ENCODE assay signal across 27 cellular contexts in genomic region chr15:56977232-56977631, GRCh38.
"Had no signal": no experiment of that assay in that cellular context is flagged by ENCODE, and none has a peak within 500 bp of the region (broad histone marks: within the 10 kb centered on the region; RNA-seq: fewer than 3 reads in every experiment).

No MANE protein-coding gene starts in this region.

- H3K4me3 Mint-ChIP-seq: activated CD8-positive, alpha-beta T cell treated with anti-CD3 and anti-CD28 coated beads for 36 hours; effector memory CD8-positive, alpha-beta T cell; immature natural killer cell; naive thymus-derived CD8-positive, alpha-beta T cell; stimulated activated effector memory CD8-positive, alpha-beta T cell treated with anti-CD3 and anti-CD28 coated beads, Interleukin-12 subunit alpha, Interleukin-12 subunit beta, amount 100 ng/mL, for 72 hours; stimulated activated naive CD8-positive, alpha-beta T cell treated with anti-CD3 and anti-CD28 coated beads, Interleukin-15, Interleukin-2, amounts not matched to agents 100 ng/mL and 50 ng/mL, for 24 hours; T-helper 17 cell had no signal

- H3K4me3 ChIP-seq: breast epithelium, gastroesophageal sphincter, lower lobe of right lung, sigmoid colon, thoracic aorta had no signal

- H3K36me3 ChIP-seq: breast epithelium, gastroesophageal sphincter, lower lobe of right lung, sigmoid colon, thoracic aorta, WERI-Rb-1 had no signal

- ATAC-seq: activated CD8-positive, alpha-beta T cell treated with anti-CD3 and anti-CD28 coated beads for 36 hours; activated naive CD4-positive, alpha-beta T cell treated with anti-CD3 and anti-CD28 coated beads, Interleukin-2, amount 50 U/mL, for 72 hours; effector memory CD8-positive, alpha-beta T cell; gastroesophageal sphincter; lower lobe of right lung; naive thymus-derived CD8-positive, alpha-beta T cell; stimulated activated effector memory CD8-positive, alpha-beta T cell treated with anti-CD3 and anti-CD28 coated beads, Interleukin-12 subunit alpha, Interleukin-12 subunit beta, amount 100 ng/mL, for 72 hours; T-helper 17 cell had no signal

- DNase-seq: activated CD4-positive, alpha-beta T cell treated with anti-CD3 and anti-CD28 coated beads, Interleukin-2, amount 50 U/mL, for 1 hour; activated CD8-positive, alpha-beta T cell treated with anti-CD3 and anti-CD28 coated beads for 36 hours; activated naive CD4-positive, alpha-beta T cell; activated T-cell treated with anti-CD3 and anti-CD28 coated beads, Interleukin-2, amount 50 U/mL, for 48 hours; cortex of kidney; effector memory CD8-positive, alpha-beta T cell; hypothalamus; immature natural killer cell; kidney; lower lobe of right lung; mesenchymal stem cell; naive thymus-derived CD8-positive, alpha-beta T cell; posterior cingulate gyrus; sigmoid colon; small intestine; stimulated activated CD4-positive, alpha-beta T cell treated with anti-CD3 and anti-CD28 coated beads, Interleukin-4, amount 100 ng/mL, for 24 hours; SW 1271; T-helper 17 cell; T1000; trophoblast cell; WERI-Rb-1 had no signal

- H3K9me3 Mint-ChIP-seq: activated CD8-positive, alpha-beta T cell treated with anti-CD3 and anti-CD28 coated beads for 36 hours; effector memory CD8-positive, alpha-beta T cell; immature natural killer cell; naive thymus-derived CD8-positive, alpha-beta T cell; stimulated activated effector memory CD8-positive, alpha-beta T cell treated with anti-CD3 and anti-CD28 coated beads, Interleukin-12 subunit alpha, Interleukin-12 subunit beta, amount 100 ng/mL, for 72 hours had no signal

- H3K4me1 ChIP-seq: lower lobe of right lung had no signal

- H3K36me3 Mint-ChIP-seq: immature natural killer cell had no signal

- H3K27ac ChIP-seq: breast epithelium, gastroesophageal sphincter, lower lobe of right lung, sigmoid colon, thoracic aorta, WERI-Rb-1 had no signal

- H3K27me3 Mint-ChIP-seq: activated CD8-positive, alpha-beta T cell treated with anti-CD3 and anti-CD28 coated beads for 36 hours; effector memory CD8-positive, alpha-beta T cell; naive thymus-derived CD8-positive, alpha-beta T cell; stimulated activated naive CD8-positive, alpha-beta T cell treated with anti-CD3 and anti-CD28 coated beads, Interleukin-15, Interleukin-2, amounts not matched to agents 100 ng/mL and 50 ng/mL, for 24 hours; T-helper 17 cell had no signal

- H3K27ac Mint-ChIP-seq: activated CD8-positive, alpha-beta T cell treated with anti-CD3 and anti-CD28 coated beads for 36 hours; activated naive CD4-positive, alpha-beta T cell treated with anti-CD3 and anti-CD28 coated beads, Interleukin-2, amount 50 U/mL, for 72 hours; effector memory CD8-positive, alpha-beta T cell; immature natural killer cell; stimulated activated effector memory CD8-positive, alpha-beta T cell treated with anti-CD3 and anti-CD28 coated beads, Interleukin-12 subunit alpha, Interleukin-12 subunit beta, amount 100 ng/mL, for 72 hours; stimulated activated naive CD8-positive, alpha-beta T cell treated with anti-CD3 and anti-CD28 coated beads, Interleukin-15, Interleukin-2, amounts not matched to agents 100 ng/mL and 50 ng/mL, for 24 hours; T-helper 17 cell had no signal

- H3K9me3 ChIP-seq: breast epithelium, gastroesophageal sphincter, lower lobe of right lung, sigmoid colon, thoracic aorta had no signal

- H3K27me3 ChIP-seq: breast epithelium, gastroesophageal sphincter, sigmoid colon had no signal
